Comparison of ENCODE assay signal across 8 cellular contexts in the genomic region with DNA sequence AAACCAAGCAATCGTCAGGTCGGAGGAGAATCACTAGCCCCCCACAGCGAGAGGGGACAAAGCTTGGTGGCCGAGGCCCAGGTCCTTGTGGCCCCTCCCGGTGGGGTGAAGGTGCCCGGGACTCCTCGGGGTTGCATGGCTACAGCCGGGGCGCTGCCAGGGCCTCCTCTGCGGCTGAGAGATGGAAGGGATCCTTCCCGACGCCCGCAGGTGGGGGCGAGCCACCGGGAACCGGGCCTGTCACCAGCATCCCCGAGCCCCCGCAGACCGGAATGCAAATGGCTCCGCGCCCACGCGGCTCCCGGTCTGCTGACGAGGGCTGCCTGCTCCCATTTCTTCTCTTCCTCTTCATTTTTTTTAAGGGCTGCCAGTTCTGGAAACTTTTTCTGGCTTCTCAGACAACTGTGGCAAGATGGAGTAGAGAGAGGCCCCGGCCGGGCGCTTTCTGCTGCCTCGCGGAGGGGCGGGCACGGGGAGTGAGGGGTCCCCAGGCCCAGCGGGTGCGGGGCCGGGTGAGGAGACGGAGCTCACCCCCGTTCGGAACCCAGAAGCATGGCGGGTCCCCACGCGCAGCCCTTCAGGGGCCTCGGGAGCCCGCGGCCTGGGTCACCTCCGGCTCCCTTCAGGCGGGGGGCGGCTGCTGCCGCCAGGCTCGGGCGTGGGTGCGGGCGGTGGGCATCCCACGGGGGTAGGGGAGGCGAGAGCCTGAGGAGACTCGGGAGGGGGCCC. TPM values are rescaled to one million over a fixed set of nuclear protein-coding genes. Genes with fewer than 3 reads are reported as not detected.
DNase-seq lines count a peak whose midpoint lies in the region; ATAC-seq and TF ChIP-seq lines count a peak whose summit lies in the region.

No MANE protein-coding gene starts in this region.

- peak overlapping the region; percentile 70 to 84 (median 78) for H3K27ac ChIP-seq in upper lobe of left lung

- TF ChIP-seq CTCF in LNCaP clone FGC (IDR thresholded peaks at IDR 0.05; ENCODE audit: control insufficient read depth, extremely low read depth, insufficient read depth) (no peak), upper lobe of left lung (IDR thresholded peaks at IDR 0.05) (no peak)

- H3K4me1 ChIP-seq in upper lobe of left lung, result peaks cover 5 to 23% (median 10%) of the 10 kb centered on the region in 4 donors

- H3K9me3 ChIP-seq in upper lobe of left lung, result no peaks in the 10 kb centered on the region

- no peak for ATAC-seq in activated CD4-positive, CD25-positive, alpha-beta regulatory T cell treated with anti-CD3 and anti-CD28 coated beads, Interleukin-2, amount 50 U/mL, for 24 hours
- peak; percentile 2 for ATAC-seq in memory B cell (ENCODE audit: low read depth)
- ATAC-seq in upper lobe of left lung (ENCODE audit: low FRiP score in 2 of 2), result peak in 1 of 2 donors; percentile 38

- 29 to 30% methylated on average over 16 to 35 of the region's 55 CpGs for WGBS in upper lobe of left lung, 2 donors

- H3K9me3 Mint-ChIP-seq in memory B cell, result no peaks in the 10 kb centered on the region

- no peak for TF ChIP-seq POLR2A in upper lobe of left lung (IDR thresholded peaks at IDR 0.05)

- peak overlapping the region; percentile 82 for H3K4me3 Mint-ChIP-seq in memory B cell

- peak overlapping the region; percentile 47 for H3K4me3 ChIP-seq in LNCaP clone FGC (ENCODE audit: low read depth, low read length)
- peak overlapping the region; percentile 53 to 70 (median 68) for H3K4me3 ChIP-seq in upper lobe of left lung

- H3K4me1 Mint-ChIP-seq in memory B cell, result peaks cover 3% of the 10 kb centered on the region

- H3K27me3 ChIP-seq in upper lobe of left lung, result no peaks in the 10 kb centered on the region

- no peaks in the 10 kb centered on the region for H3K36me3 Mint-ChIP-seq in memory B cell

- H3K36me3 ChIP-seq in upper lobe of left lung, result no peaks in the 10 kb centered on the region

- H3K27ac Mint-ChIP-seq in memory B cell, result peak overlapping the region; percentile 43

- no peak for TF ChIP-seq EP300 in upper lobe of left lung (IDR thresholded peaks at IDR 0.05)

- H3K27me3 Mint-ChIP-seq in memory B cell, result peaks cover 3% of the 10 kb centered on the region

- DNase-seq in activated CD4-positive, CD25-positive, alpha-beta regulatory T cell treated with anti-CD3 and anti-CD28 coated beads, Interleukin-2, amount 50 U/mL, for 72 hours, result peak; percentile 38
- no peak for DNase-seq in LNCaP clone FGC (ENCODE audit: low read depth)
- peak; percentile 53 for DNase-seq in cerebellum (ENCODE audit: low spot score)
- DNase-seq in memory B cell (ENCODE audit: low spot score in 2 of 2), result no peak
- DNase-seq in upper lobe of left lung, result peak in 1 of 2 donors; percentile 89
- DNase-seq in effector CD4-positive, alpha-beta T cell, result no peak
- no peak for DNase-seq in NCI-H748 (lab: John Stamatoyannopoulos, UW; ENCODE audit: unreplicated experiment)

RNA-seq across cellular contexts. Expression of gene MELTF, which starts 27.5 kb away (rescaled TPM):
- total RNA-seq in cerebellum (1.3 TPM), upper lobe of left lung (10 to 100 TPM in 1 of 6 donors, 1 to 10 TPM in 5; 3.0 to 28.3 (median 4.2) TPM)

RNA-seq across cellular contexts. Expression of gene PIGZ, which starts 33.5 kb away (rescaled TPM):
- total RNA-seq in cerebellum (3.1 TPM), upper lobe of left lung (10 to 100 TPM in 2 of 6 donors, 1 to 10 TPM in 4; 3.4 to 16.8 (median 7.3) TPM)

RNA-seq across cellular contexts. Expression of gene NCBP2, which starts 59.8 kb away (rescaled TPM):
- total RNA-seq in cerebellum, result 63.6 TPM
- total RNA-seq in upper lobe of left lung, result 10 to 100 TPM; 15.7 to 51.7 (median 34.6) TPM

Comparison
In these comparisons a context has a peak if more than half of its experiments do, and no peak if none do; other contexts are left out.
1. DNase-seq: peak in activated CD4-positive, CD25-positive, alpha-beta regulatory T cell treated with anti-CD3 and anti-CD28 coated beads, Interleukin-2, amount 50 U/mL, for 72 hours (single experiment) and cerebellum (single experiment); none in LNCaP clone FGC (single experiment), memory B cell (0 of 2), effector CD4-positive, alpha-beta T cell (single experiment) and NCI-H748 (single experiment).